Comparison of ENCODE assay signal across 1 cellular context in genomic region chr9:15510789-15511575, GRCh38.
TF ChIP-seq lines count a peak whose summit lies in the region.

Gene PSIP1 (minus strand): TSS chr9:15510970. CDS start chr9:15510188, 782 bp downstream.

TF ChIP-seq in GM12878, 131 proteins besides CTCF, POLR2A, EP300 and RAD21 (continued from another document and continues in another):
- TF ChIP-seq ZBTB4 (CRISPR knock-in tag; IDR thresholded peaks at IDR 0.05): no peak
- peak; percentile 92 for TF ChIP-seq TAF1 (IDR thresholded peaks at IDR 0.05; ENCODE audit: borderline replicate concordance, low read depth, low read length)
- TF ChIP-seq CEBPB (IDR thresholded peaks at IDR 0.05; ENCODE audit: borderline replicate concordance in 1 of 2, low read depth in 2 of 2, low read length in 2 of 2): no peak
- TF ChIP-seq ASH2L (IDR thresholded peaks at IDR 0.05; ENCODE audit: borderline replicate concordance, low read depth): peak; percentile 99
- TF ChIP-seq ATF2 (IDR thresholded peaks at IDR 0.05; ENCODE audit: low read length): peak; percentile 76
- no peak for TF ChIP-seq RAD51 (IDR thresholded peaks at IDR 0.05)
- TF ChIP-seq SIX5 (IDR thresholded peaks at IDR 0.05; ENCODE audit: low read depth, low read length, severe bottlenecking): peak; percentile 48
- peak; percentile 11 for TF ChIP-seq CHD2 (IDR thresholded peaks at IDR 0.05; ENCODE audit: borderline replicate concordance, low read depth, low read length)
- no peak; the same call in 1 of the 2 replicates for TF ChIP-seq ZBED1 (IDR thresholded peaks at IDR 0.05; ENCODE audit: borderline replicate concordance)
- TF ChIP-seq TBL1XR1 (IDR thresholded peaks at IDR 0.05; ENCODE audit: low read depth, low read length): 0 out of 2 replicates have a peak, but pooled peaks have one; percentile 35
- peak; percentile 86 for TF ChIP-seq RELA (IDR thresholded peaks at IDR 0.05; ENCODE audit: borderline replicate concordance, partially characterized antibody)
- no peak; the same call in 1 of the 2 replicates for TF ChIP-seq TCF7 (IDR thresholded peaks at IDR 0.05; ENCODE audit: borderline replicate concordance)
- TF ChIP-seq MEF2A (IDR thresholded peaks at IDR 0.05; ENCODE audit: insufficient read depth, low read depth, low read length): peak; percentile 23; the same call in 1 of the 2 replicates
- TF ChIP-seq, protein P1, sequence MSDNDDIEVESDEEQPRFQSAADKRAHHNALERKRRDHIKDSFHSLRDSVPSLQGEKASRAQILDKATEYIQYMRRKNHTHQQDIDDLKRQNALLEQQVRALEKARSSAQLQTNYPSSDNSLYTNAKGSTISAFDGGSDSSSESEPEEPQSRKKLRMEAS (IDR thresholded peaks at IDR 0.05; ENCODE audit: low read depth, low read length): peak; percentile 28; the same call in 1 of the 2 replicates
- no peak for TF ChIP-seq HDAC2 (IDR thresholded peaks at IDR 0.05)
- peak; percentile 51; the same call in 1 of the 2 replicates for TF ChIP-seq MXI1 (IDR thresholded peaks at IDR 0.05; ENCODE audit: low read depth, low read length)
- peak; percentile 90 for TF ChIP-seq CBX5 (IDR thresholded peaks at IDR 0.05; ENCODE audit: low read depth)
- TF ChIP-seq MYC (IDR thresholded peaks at IDR 0.05; ENCODE audit: insufficient read depth, insufficient read length, insufficient replicate concordance, low read length, severe bottlenecking): no peak
- TF ChIP-seq SUZ12 (IDR thresholded peaks at IDR 0.05; ENCODE audit: unreplicated experiment): no peak
- TF ChIP-seq ZSCAN29 (IDR thresholded peaks at IDR 0.05): peak; percentile 84
- peak; percentile 47; the same call in 1 of the 2 replicates for TF ChIP-seq IRF4 (IDR thresholded peaks at IDR 0.05; ENCODE audit: low read depth, low read length)
- peak; percentile 99 for TF ChIP-seq BHLHE40 (IDR thresholded peaks at IDR 0.05; ENCODE audit: borderline replicate concordance in 1 of 2, low read depth in 2 of 2, low read length in 1 of 2)
- no peak for TF ChIP-seq MTA3 (IDR thresholded peaks at IDR 0.05; ENCODE audit: borderline replicate concordance, low read length)
- no peak for TF ChIP-seq SMAD1 (IDR thresholded peaks at IDR 0.05; ENCODE audit: low read depth, partially characterized antibody)
- no peak for TF ChIP-seq YBX1 (IDR thresholded peaks at IDR 0.05)
- no peak for TF ChIP-seq ZNF622 (IDR thresholded peaks at IDR 0.05)
- no peak for TF ChIP-seq SRF (IDR thresholded peaks at IDR 0.05; ENCODE audit: low read depth in 2 of 2, low read length in 2 of 2)
- TF ChIP-seq FOXK2 (IDR thresholded peaks at IDR 0.05): peak; percentile 100
- 0 out of 2 replicates have a peak, but pooled peaks have one; percentile 14 for TF ChIP-seq TARDBP (IDR thresholded peaks at IDR 0.05; ENCODE audit: borderline replicate concordance)
- TF ChIP-seq ZZZ3 (IDR thresholded peaks at IDR 0.05; ENCODE audit: control insufficient read depth, insufficient read length, low read depth): no peak
- peak; percentile 94 for TF ChIP-seq DPF2 (IDR thresholded peaks at IDR 0.05)
- TF ChIP-seq, protein P2, sequence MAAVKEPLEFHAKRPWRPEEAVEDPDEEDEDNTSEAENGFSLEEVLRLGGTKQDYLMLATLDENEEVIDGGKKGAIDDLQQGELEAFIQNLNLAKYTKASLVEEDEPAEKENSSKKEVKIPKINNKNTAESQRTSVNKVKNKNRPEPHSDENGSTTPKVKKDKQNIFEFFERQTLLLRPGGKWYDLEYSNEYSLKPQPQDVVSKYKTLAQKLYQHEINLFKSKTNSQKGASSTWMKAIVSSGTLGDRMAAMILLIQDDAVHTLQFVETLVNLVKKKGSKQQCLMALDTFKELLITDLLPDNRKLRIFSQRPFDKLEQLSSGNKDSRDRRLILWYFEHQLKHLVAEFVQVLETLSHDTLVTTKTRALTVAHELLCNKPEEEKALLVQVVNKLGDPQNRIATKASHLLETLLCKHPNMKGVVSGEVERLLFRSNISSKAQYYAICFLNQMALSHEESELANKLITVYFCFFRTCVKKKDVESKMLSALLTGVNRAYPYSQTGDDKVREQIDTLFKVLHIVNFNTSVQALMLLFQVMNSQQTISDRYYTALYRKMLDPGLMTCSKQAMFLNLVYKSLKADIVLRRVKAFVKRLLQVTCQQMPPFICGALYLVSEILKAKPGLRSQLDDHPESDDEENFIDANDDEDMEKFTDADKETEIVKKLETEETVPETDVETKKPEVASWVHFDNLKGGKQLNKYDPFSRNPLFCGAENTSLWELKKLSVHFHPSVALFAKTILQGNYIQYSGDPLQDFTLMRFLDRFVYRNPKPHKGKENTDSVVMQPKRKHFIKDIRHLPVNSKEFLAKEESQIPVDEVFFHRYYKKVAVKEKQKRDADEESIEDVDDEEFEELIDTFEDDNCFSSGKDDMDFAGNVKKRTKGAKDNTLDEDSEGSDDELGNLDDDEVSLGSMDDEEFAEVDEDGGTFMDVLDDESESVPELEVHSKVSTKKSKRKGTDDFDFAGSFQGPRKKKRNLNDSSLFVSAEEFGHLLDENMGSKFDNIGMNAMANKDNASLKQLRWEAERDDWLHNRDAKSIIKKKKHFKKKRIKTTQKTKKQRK (IDR thresholded peaks at IDR 0.05; ENCODE audit: low read depth, low read length): no peak
- no peak for TF ChIP-seq BRCA1 (IDR thresholded peaks at IDR 0.05; ENCODE audit: low read depth, low read length)
- peak; percentile 100 for TF ChIP-seq ATF7 (IDR thresholded peaks at IDR 0.05; ENCODE audit: low read depth)
- TF ChIP-seq, protein P3, sequence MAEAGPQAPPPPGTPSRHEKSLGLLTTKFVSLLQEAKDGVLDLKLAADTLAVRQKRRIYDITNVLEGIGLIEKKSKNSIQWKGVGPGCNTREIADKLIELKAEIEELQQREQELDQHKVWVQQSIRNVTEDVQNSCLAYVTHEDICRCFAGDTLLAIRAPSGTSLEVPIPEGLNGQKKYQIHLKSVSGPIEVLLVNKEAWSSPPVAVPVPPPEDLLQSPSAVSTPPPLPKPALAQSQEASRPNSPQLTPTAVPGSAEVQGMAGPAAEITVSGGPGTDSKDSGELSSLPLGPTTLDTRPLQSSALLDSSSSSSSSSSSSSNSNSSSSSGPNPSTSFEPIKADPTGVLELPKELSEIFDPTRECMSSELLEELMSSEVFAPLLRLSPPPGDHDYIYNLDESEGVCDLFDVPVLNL (IDR thresholded peaks at IDR 0.05; ENCODE audit: low read depth, low read length): peak; percentile 44; the same call in 1 of the 2 replicates
- TF ChIP-seq WRNIP1 (IDR thresholded peaks at IDR 0.05; ENCODE audit: borderline replicate concordance, low read depth, low read length): 0 out of 2 replicates have a peak, but pooled peaks have one; percentile 3
- no peak for TF ChIP-seq ZNF384 (IDR thresholded peaks at IDR 0.05; ENCODE audit: borderline replicate concordance, low read depth, low read length)
- TF ChIP-seq CBX3 (IDR thresholded peaks at IDR 0.05; ENCODE audit: borderline replicate concordance, low read depth): no peak
- peak; percentile 73 for TF ChIP-seq EED (IDR thresholded peaks at IDR 0.05; ENCODE audit: low read depth)
- TF ChIP-seq, protein P4, sequence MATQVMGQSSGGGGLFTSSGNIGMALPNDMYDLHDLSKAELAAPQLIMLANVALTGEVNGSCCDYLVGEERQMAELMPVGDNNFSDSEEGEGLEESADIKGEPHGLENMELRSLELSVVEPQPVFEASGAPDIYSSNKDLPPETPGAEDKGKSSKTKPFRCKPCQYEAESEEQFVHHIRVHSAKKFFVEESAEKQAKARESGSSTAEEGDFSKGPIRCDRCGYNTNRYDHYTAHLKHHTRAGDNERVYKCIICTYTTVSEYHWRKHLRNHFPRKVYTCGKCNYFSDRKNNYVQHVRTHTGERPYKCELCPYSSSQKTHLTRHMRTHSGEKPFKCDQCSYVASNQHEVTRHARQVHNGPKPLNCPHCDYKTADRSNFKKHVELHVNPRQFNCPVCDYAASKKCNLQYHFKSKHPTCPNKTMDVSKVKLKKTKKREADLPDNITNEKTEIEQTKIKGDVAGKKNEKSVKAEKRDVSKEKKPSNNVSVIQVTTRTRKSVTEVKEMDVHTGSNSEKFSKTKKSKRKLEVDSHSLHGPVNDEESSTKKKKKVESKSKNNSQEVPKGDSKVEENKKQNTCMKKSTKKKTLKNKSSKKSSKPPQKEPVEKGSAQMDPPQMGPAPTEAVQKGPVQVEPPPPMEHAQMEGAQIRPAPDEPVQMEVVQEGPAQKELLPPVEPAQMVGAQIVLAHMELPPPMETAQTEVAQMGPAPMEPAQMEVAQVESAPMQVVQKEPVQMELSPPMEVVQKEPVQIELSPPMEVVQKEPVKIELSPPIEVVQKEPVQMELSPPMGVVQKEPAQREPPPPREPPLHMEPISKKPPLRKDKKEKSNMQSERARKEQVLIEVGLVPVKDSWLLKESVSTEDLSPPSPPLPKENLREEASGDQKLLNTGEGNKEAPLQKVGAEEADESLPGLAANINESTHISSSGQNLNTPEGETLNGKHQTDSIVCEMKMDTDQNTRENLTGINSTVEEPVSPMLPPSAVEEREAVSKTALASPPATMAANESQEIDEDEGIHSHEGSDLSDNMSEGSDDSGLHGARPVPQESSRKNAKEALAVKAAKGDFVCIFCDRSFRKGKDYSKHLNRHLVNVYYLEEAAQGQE (IDR thresholded peaks at IDR 0.05; ENCODE audit: low read depth, low read length): no peak
- no peak for TF ChIP-seq ZBTB33 (IDR thresholded peaks at IDR 0.05)
- TF ChIP-seq NFYA (IDR thresholded peaks at IDR 0.05; ENCODE audit: borderline replicate concordance, low read depth, low read length): no peak
- TF ChIP-seq NBN (IDR thresholded peaks at IDR 0.05): peak; percentile 99
- peak in 1 of 2 experiments; percentile 55; a peak in 2 of 3 replicates for TF ChIP-seq EGR1 (IDR thresholded peaks at IDR 0.05; ENCODE audit: borderline replicate concordance in 1 of 2, low read depth in 2 of 2, low read length in 2 of 2)
- TF ChIP-seq PAX5 (IDR thresholded peaks at IDR 0.05; ENCODE audit: borderline replicate concordance, low read depth, low read length): 0 out of 2 replicates have a peak, but pooled peaks have one; percentile 30
- TF ChIP-seq TCF12 (IDR thresholded peaks at IDR 0.05; ENCODE audit: low read depth, low read length): no peak
- TF ChIP-seq, protein P5, sequence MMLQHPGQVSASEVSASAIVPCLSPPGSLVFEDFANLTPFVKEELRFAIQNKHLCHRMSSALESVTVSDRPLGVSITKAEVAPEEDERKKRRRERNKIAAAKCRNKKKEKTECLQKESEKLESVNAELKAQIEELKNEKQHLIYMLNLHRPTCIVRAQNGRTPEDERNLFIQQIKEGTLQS (IDR thresholded peaks at IDR 0.05; ENCODE audit: borderline replicate concordance, extremely low read depth, low read depth, low read length): no peak
- peak; percentile 82 for TF ChIP-seq NFIC (IDR thresholded peaks at IDR 0.05; ENCODE audit: low read depth, low read length)
- TF ChIP-seq ZNF274 (IDR thresholded peaks at IDR 0.05; ENCODE audit: insufficient read depth, insufficient read length): no peak
- TF ChIP-seq IKZF2 (IDR thresholded peaks at IDR 0.05): peak; percentile 70 to 73
- TF ChIP-seq RELB (IDR thresholded peaks at IDR 0.05; ENCODE audit: low read depth): peak; percentile 97
